In the genomic region with DNA sequence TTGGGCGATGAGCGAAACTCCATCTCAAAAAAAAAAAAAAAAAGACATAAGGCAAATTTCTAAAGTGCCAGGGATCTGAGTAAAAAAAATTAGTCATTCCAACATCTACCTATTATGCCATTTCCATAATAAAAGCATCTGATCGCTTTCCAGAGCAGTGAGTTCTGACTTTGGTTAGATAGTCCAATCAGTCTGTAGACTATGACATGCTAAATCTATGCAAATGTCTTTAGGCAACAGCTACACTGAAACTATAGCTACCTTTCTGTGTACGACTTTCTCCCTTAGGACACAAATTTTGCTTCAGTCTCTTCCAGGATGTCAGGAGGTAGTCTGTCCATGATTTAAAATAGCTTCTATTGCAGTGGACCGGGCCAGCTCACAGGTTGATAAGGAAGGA, we compare ENCODE assay signal across 14 cellular contexts. TPM values are rescaled to one million over a fixed set of nuclear protein-coding genes. Genes with fewer than 3 reads are reported as not detected.
DNase-seq lines count a peak whose midpoint lies in the region; ATAC-seq, FAIRE-seq and TF ChIP-seq lines count a peak whose summit lies in the region.
"Had no signal": no experiment of that assay in that cellular context is flagged by ENCODE, and none has a peak within 500 bp of the region (broad histone marks: within the 10 kb centered on the region; RNA-seq: fewer than 3 reads in every experiment).

No MANE protein-coding gene starts in this region.

- no peak for TF ChIP-seq RAD21 in IMR-90 (IDR thresholded peaks at IDR 0.05; ENCODE audit: low read length)

- intact Hi-C loops in IMR-90 (cut with micrococcal nuclease) (no loop called here), kidney (cut with DNase I) (no loop called here)

- H3K56ac ChIP-seq in IMR-90 (ENCODE audit: extremely low read depth, insufficient read depth, low read length) = no peak overlapping the region

- in situ Hi-C loops in IMR-90 (cut with MboI; ENCODE audit: low sequenced_read_pairs) = loop anchor here (10.0 kb wide), 1 partner anchor 476 kb away; no protein-coding TSS in a partner anchor

- no peak overlapping the region for H2AK9ac ChIP-seq in IMR-90 (replicated peaks; ENCODE audit: low read depth, low read length, poor library complexity)

- WGBS in IMR-90 (ENCODE audit: extremely low coverage in 2 of 2, insufficient read length in 1 of 2), 2 experiments = no CpG with 5 or more reads among the region's 5 CpGs
- WGBS in endodermal cell (ENCODE audit: insufficient coverage in 1 of 2, insufficient read length in 1 of 2), 2 experiments = 89 to 95% methylated on average over 3 of the region's 5 CpGs

- no peak overlapping the region for H2BK15ac ChIP-seq in IMR-90 (ENCODE audit: low read depth, low read length)

- H3K9me3 ChIP-seq in IMR-90 (ENCODE audit: control insufficient read depth, insufficient read depth, low read length) (no peaks in the 10 kb centered on the region), endodermal cell (ENCODE audit: control insufficient read depth, low read length) (no peaks in the 10 kb centered on the region), muscle layer of colon (ENCODE audit: low read length) (no peaks in the 10 kb centered on the region), kidney (ENCODE audit: control insufficient read depth in 1 of 2, low read length in 2 of 2) (no peaks in the 10 kb centered on the region)

- H4K5ac ChIP-seq in IMR-90 (ENCODE audit: low read depth, low read length) = no peak overlapping the region

- peaks cover 11% of the 10 kb centered on the region; the same call in 1 of the 2 replicates for H4K20me1 ChIP-seq in IMR-90 (ENCODE audit: insufficient read depth, low read length)

- BruUV-seq in IMR-90 (replicated peaks; lab: Mats Ljungman, UMichigan) = no TSS peak

- DNase-seq in IMR-90 = no peak
- DNase-seq in endodermal cell = no peak
- DNase-seq in type B pancreatic cell (ENCODE audit: extremely low spot score, unreplicated experiment) = no peak
- DNase-seq in H7 = no peak
- DNase-seq in kidney = no peak
- DNase-seq: activated CD8-positive, alpha-beta T cell treated with anti-CD3 and anti-CD28 coated beads for 36 hours; CD4-positive, CD25-positive, alpha-beta regulatory T cell; cortex of kidney; naive B cell; NCI-H2029 had no signal

- no peaks in the 10 kb centered on the region for H3K27me3 Mint-ChIP-seq in endodermal cell (ENCODE audit: insufficient read depth)
- no peaks in the 10 kb centered on the region for H3K27me3 Mint-ChIP-seq in type B pancreatic cell
- H3K27me3 Mint-ChIP-seq: CD4-positive, CD25-positive, alpha-beta regulatory T cell had no signal

- H4K8ac ChIP-seq in IMR-90 (ENCODE audit: low read depth in 2 of 2, low read length in 2 of 2) = no peak overlapping the region

- dilution Hi-C loops in IMR-90 (cut with HindIII; ENCODE audit: low sequenced_read_pairs, unreplicated experiment) = no loop called here

- peaks cover 26% of the 10 kb centered on the region for H3K4me1 Mint-ChIP-seq in endodermal cell
- peaks cover 22% of the 10 kb centered on the region for H3K4me1 Mint-ChIP-seq in type B pancreatic cell (ENCODE audit: unreplicated experiment)
- H3K4me1 Mint-ChIP-seq: CD4-positive, CD25-positive, alpha-beta regulatory T cell; naive B cell had no signal

- peak overlapping the region; percentile 12; the same call in 1 of the 2 replicates for H2BK20ac ChIP-seq in IMR-90 (ENCODE audit: low read depth, low read length)

- H3K23ac ChIP-seq in IMR-90 (ENCODE audit: low read depth, low read length) = no peak overlapping the region

- H3K4me2 ChIP-seq in IMR-90 (ENCODE audit: low read depth, low read length) = no peak overlapping the region
- H3K4me2 ChIP-seq: PC-9 had no signal

- H3K9ac ChIP-seq in IMR-90 (ENCODE audit: low read depth, low read length) (no peak overlapping the region), endodermal cell (ENCODE audit: extremely low read depth, low read length, poor library complexity, severe bottlenecking) (peak overlapping the region; percentile 17), muscle layer of colon (ENCODE audit: low read length) (no peak overlapping the region), kidney (ENCODE audit: low read length in 2 of 2) (no peak overlapping the region)

- peaks cover 0 to 8% of the 10 kb centered on the region in 2 experiments; a peak in 1 of 4 replicates for H3K79me1 ChIP-seq in IMR-90 (ENCODE audit: low read depth in 1 of 2, low read length in 2 of 2)

- peaks cover 20% of the 10 kb centered on the region; the same call in 1 of the 2 replicates for H3K9me1 ChIP-seq in IMR-90 (ENCODE audit: insufficient read depth, low read length)

- H2BK120ac ChIP-seq in IMR-90 (ENCODE audit: low read depth, low read length) = 0 out of 2 replicates have a peak overlapping the region, but pooled peaks have one; percentile 11

- H4K91ac ChIP-seq in IMR-90 (ENCODE audit: insufficient read depth, low read depth, low read length) = no peak overlapping the region

- H2BK5ac ChIP-seq in IMR-90 (ENCODE audit: low read depth, low read length, poor library complexity, severe bottlenecking) = peak overlapping the region; percentile 1

- H3K27ac ChIP-seq in IMR-90 (ENCODE audit: insufficient read depth, low read length) (no peak overlapping the region), endodermal cell (ENCODE audit: low read depth, low read length) (peak overlapping the region; percentile 22), muscle layer of colon (ENCODE audit: low read depth, low read length) (peak overlapping the region; percentile 7), kidney (ENCODE audit: low read depth in 2 of 2, low read length in 2 of 2) (no peak overlapping the region)
- H3K27ac ChIP-seq: PC-9 had no signal

- H3K18ac ChIP-seq in IMR-90 (ENCODE audit: low read depth, low read length) = no peak overlapping the region

- H3K27me3 ChIP-seq in IMR-90 (ENCODE audit: control insufficient read depth, insufficient read depth, low read length) = no peaks in the 10 kb centered on the region
- H3K27me3 ChIP-seq in endodermal cell (ENCODE audit: control insufficient read depth, insufficient read depth, low read length, poor library complexity, severe bottlenecking) = no peaks in the 10 kb centered on the region
- H3K27me3 ChIP-seq in muscle layer of colon (ENCODE audit: control insufficient read depth in 1 of 2, insufficient read depth in 2 of 2, low read length in 2 of 2) = no peaks in the 10 kb centered on the region
- no peaks in the 10 kb centered on the region for H3K27me3 ChIP-seq in H7 (ENCODE audit: control insufficient read depth, insufficient read depth, low read length)

- ATAC-seq in IMR-90 (ENCODE audit: low read depth) (no peak), GM18517 (IDR thresholded peaks at IDR 0.05; ENCODE audit: unreplicated experiment) (no peak)
- ATAC-seq: activated CD8-positive, alpha-beta T cell treated with anti-CD3 and anti-CD28 coated beads for 36 hours had no signal

- H3K9me3 Mint-ChIP-seq in endodermal cell (no peaks in the 10 kb centered on the region), type B pancreatic cell (no peaks in the 10 kb centered on the region)
- H3K9me3 Mint-ChIP-seq: activated CD8-positive, alpha-beta T cell treated with anti-CD3 and anti-CD28 coated beads for 36 hours had no signal

- H3K27ac Mint-ChIP-seq in endodermal cell = peak overlapping the region; percentile 96
- peak overlapping the region; percentile 69 for H3K27ac Mint-ChIP-seq in type B pancreatic cell
- H3K27ac Mint-ChIP-seq: activated CD8-positive, alpha-beta T cell treated with anti-CD3 and anti-CD28 coated beads for 36 hours; CD4-positive, CD25-positive, alpha-beta regulatory T cell; naive B cell had no signal

- TF ChIP-seq CTCF in IMR-90 (conservative IDR thresholded peaks at IDR 0.05; ENCODE audit: low read depth, low read length) = no peak
- no peak for TF ChIP-seq CTCF in endodermal cell (conservative IDR thresholded peaks at IDR 0.05)
- TF ChIP-seq CTCF in type B pancreatic cell (conservative IDR thresholded peaks at IDR 0.05) = no peak
- TF ChIP-seq CTCF in kidney (IDR thresholded peaks at IDR 0.05; ENCODE audit: borderline replicate concordance, extremely low read depth, insufficient read depth) = no peak

- H3K36me3 Mint-ChIP-seq in endodermal cell (ENCODE audit: low read depth) (peaks cover 4% of the 10 kb centered on the region), type B pancreatic cell (no peaks in the 10 kb centered on the region)
- H3K36me3 Mint-ChIP-seq: CD4-positive, CD25-positive, alpha-beta regulatory T cell; naive B cell had no signal

- H3K36me3 ChIP-seq in IMR-90 (ENCODE audit: control insufficient read depth, insufficient read depth, low read length) (peaks cover 11% of the 10 kb centered on the region), endodermal cell (ENCODE audit: control insufficient read depth, insufficient read depth, low read length) (peaks cover 34% of the 10 kb centered on the region), muscle layer of colon (ENCODE audit: insufficient read depth, low read length) (peaks cover 16% of the 10 kb centered on the region), H7 (replicated peaks; ENCODE audit: control insufficient read depth, insufficient read depth, low read length) (no peaks in the 10 kb centered on the region), kidney (ENCODE audit: control insufficient read depth in 1 of 2, insufficient read depth in 2 of 2, low read length in 2 of 2) (no peaks in the 10 kb centered on the region)

- H3K4me3 ChIP-seq in IMR-90 (ENCODE audit: insufficient read depth, low read depth, low read length) (no peak overlapping the region), endodermal cell (ENCODE audit: low read length) (peak overlapping the region; percentile 1), muscle layer of colon (ENCODE audit: low read depth in 1 of 2, low read length in 2 of 2) (no peak overlapping the region), H7 (ENCODE audit: insufficient read depth, low read depth, low read length) (no peak overlapping the region), kidney (ENCODE audit: low read length in 2 of 2) (no peak overlapping the region)
- H3K4me3 ChIP-seq: PC-9 had no signal

- no peak for FAIRE-seq in kidney (lab: Jason Lieb, UNC)
- FAIRE-seq: HepG2 had no signal

- H2AFZ ChIP-seq in IMR-90 (replicated peaks; ENCODE audit: low read length, poor library complexity) = no peak overlapping the region
- H2AFZ ChIP-seq: PC-9 had no signal

- H2AK5ac ChIP-seq in IMR-90 (ENCODE audit: low read depth, low read length) = no peak overlapping the region

- H3K4me3 Mint-ChIP-seq in endodermal cell (peak overlapping the region; percentile 25), type B pancreatic cell (peak overlapping the region; percentile 37)
- H3K4me3 Mint-ChIP-seq: activated CD8-positive, alpha-beta T cell treated with anti-CD3 and anti-CD28 coated beads for 36 hours; CD4-positive, CD25-positive, alpha-beta regulatory T cell; naive B cell had no signal

- CTCF ChIA-PET in IMR-90 (lab: Yijun Ruan, JAX) = interaction anchor here (0.8 kb wide), 1 partner anchor 372 kb away, joined by 4 read pairs; no protein-coding TSS in a partner anchor

- TF ChIP-seq POLR2A in IMR-90 (IDR thresholded peaks at IDR 0.05; ENCODE audit: low read depth, low read length) = no peak

- H3K4ac ChIP-seq in IMR-90 (ENCODE audit: low read depth, low read length) = peak overlapping the region; percentile 4; the same call in 1 of the 2 replicates

- H3K14ac ChIP-seq in IMR-90 (replicated peaks; ENCODE audit: low read depth, low read length) = no peak overlapping the region

- POLR2A ChIA-PET in IMR-90 (lab: Charles Lee; ENCODE audit: unreplicated experiment) = no interaction called here

- H3K4me1 ChIP-seq in IMR-90 (ENCODE audit: control insufficient read depth, insufficient read depth, low read length) (peaks cover 19% of the 10 kb centered on the region), endodermal cell (ENCODE audit: control insufficient read depth, insufficient read depth, low read length) (peaks cover 9% of the 10 kb centered on the region), muscle layer of colon (ENCODE audit: insufficient read depth, low read length) (peaks cover 30% of the 10 kb centered on the region), kidney (ENCODE audit: control insufficient read depth in 1 of 2, insufficient read depth in 1 of 2, low read depth in 1 of 2, low read length in 2 of 2) (peaks cover 5 to 7% of the 10 kb centered on the region in 2 donors)

RNA-seq across cellular contexts. Expression of a gene that starts 58.9 kb away (rescaled TPM):
- total RNA-seq in IMR-90 (2012; rRNA removed) (0.54 and 1.1 TPM in 2 replicates), endodermal cell (10 to 100 TPM; 14.2 to 21.9 TPM), type B pancreatic cell (ENCODE audit: low replicate concordance) (10.9 and 17.5 TPM in 2 replicates), kidney (8.4 TPM)
- polyA plus RNA-seq in IMR-90 (2012; rRNA removed) (1.0 and 1.2 TPM in 2 replicates), kidney (ENCODE audit: insufficient read depth, low read depth, low replicate concordance) (3.7 TPM)
- polyA plus RNA-seq in IMR-90 (2012; cell fraction: cytosol; rRNA removed) = 0.67 and 0.75 TPM in 2 replicates
- 2.3 and 2.6 TPM in 2 replicates for polyA plus RNA-seq in IMR-90 (2012; cell fraction: nucleus; rRNA removed; ENCODE audit: low replicate concordance)
- 6.9 TPM for polyA plus RNA-seq in endodermal cell (2013, experiment 1 of 2)
- polyA plus RNA-seq in endodermal cell (2013, experiment 2 of 2) = 5.9 TPM
- total RNA-seq in H7 (2014; rRNA removed; shearing (Covaris generic)) = 9.2 and 11.2 TPM in 2 replicates
- total RNA-seq: CD4-positive, CD25-positive, alpha-beta regulatory T cell; PC-9 had no signal

Comparison
In these comparisons a context has a peak if more than half of its experiments do, and no peak if none do; other contexts are left out.
1. H3K27ac ChIP-seq: peak in endodermal cell (single experiment) and muscle layer of colon (single experiment); none in IMR-90 (single experiment) and kidney (0 of 2).